In genomic region chr5:36242534-36243144, GRCh38 we compare ENCODE assay signal across 8 cellular contexts. TPM values are rescaled to one million over a fixed set of nuclear protein-coding genes. Genes with fewer than 3 reads are reported as not detected.
DNase-seq lines count a peak whose midpoint lies in the region; ATAC-seq and TF ChIP-seq lines count a peak whose summit lies in the region.

No MANE protein-coding gene starts in this region.

- POLR2A ChIA-PET in WTC11 (lab: Charles Lee), result interaction anchor here (0.6 to 1.3 kb wide), 5 partner anchors 13 to 177 kb away, joined by 3 to 4 read pairs (median 4); no protein-coding TSS in a partner anchor

- TF ChIP-seq POLR2A in esophagus squamous epithelium (IDR thresholded peaks at IDR 0.05) (no peak), ovary (IDR thresholded peaks at IDR 0.05) (no peak)

- peaks cover 12 to 43% (median 14%) of the 10 kb centered on the region in 3 donors for H3K4me1 ChIP-seq in esophagus squamous epithelium
- peaks cover 10% of the 10 kb centered on the region for H3K4me1 ChIP-seq in ovary (ENCODE audit: insufficient read depth)

- H3K36me3 ChIP-seq in esophagus squamous epithelium, result no peaks in the 10 kb centered on the region
- H3K36me3 ChIP-seq in ovary, result no peaks in the 10 kb centered on the region

- 53 to 79% methylated on average over 14 to 19 of the region's 19 CpGs for WGBS in esophagus squamous epithelium, 2 donors
- WGBS in ovary, 3 donors, result 54 to 56% (median 56%) methylated on average over 19 of the region's 19 CpGs

- peak overlapping the region; percentile 71 for H3K4me3 Mint-ChIP-seq in WTC11

- TF ChIP-seq CTCF in WTC11 (IDR thresholded peaks at IDR 0.05), result no peak
- no peak for TF ChIP-seq CTCF in esophagus squamous epithelium (IDR thresholded peaks at IDR 0.05)
- no peak for TF ChIP-seq CTCF in ovary (IDR thresholded peaks at IDR 0.05)

- H3K27ac Mint-ChIP-seq in WTC11, result peak overlapping the region; percentile 96

- no peaks in the 10 kb centered on the region for H3K27me3 ChIP-seq in esophagus squamous epithelium
- no peaks in the 10 kb centered on the region for H3K27me3 ChIP-seq in ovary

- ATAC-seq in WTC11, result no peak
- no peak for ATAC-seq in HG02973 (IDR thresholded peaks at IDR 0.05; ENCODE audit: unreplicated experiment)

- no peak for TF ChIP-seq EP300 in ovary (IDR thresholded peaks at IDR 0.05)

- H3K4me3 ChIP-seq in esophagus squamous epithelium (peak overlapping the region; percentile 89 to 97 (median 94)), ovary (peak overlapping the region; percentile 59)

- H3K9me3 ChIP-seq in esophagus squamous epithelium (no peaks in the 10 kb centered on the region), ovary (no peaks in the 10 kb centered on the region)

- peaks cover 30% of the 10 kb centered on the region for H3K27me3 Mint-ChIP-seq in WTC11 (ENCODE audit: low read depth)

- intact Hi-C loops in esophagus squamous epithelium (cut with DNase I), result no loop called here
- intact Hi-C loops in ovary (cut with DNase I), result loop anchor here in 3 of 4 donors (10.0 kb wide), 2 partner anchors 62 to 152 kb away; partner anchors contain the start of gene RANBP3L (in 2 of the 3)

- H3K27ac ChIP-seq in esophagus squamous epithelium, result peak overlapping the region; percentile 93 to 99 (median 98)
- H3K27ac ChIP-seq in ovary, result peak overlapping the region; percentile 88 to 99

- no peaks in the 10 kb centered on the region for H3K36me3 Mint-ChIP-seq in WTC11

- CTCF ChIA-PET in WTC11 (lab: Charles Lee), result interaction anchor here (0.7 to 2.4 kb wide), 15 partner anchors 9 to 454 kb away, joined by 3 to 23 read pairs (median 5); no protein-coding TSS in a partner anchor

- peaks cover 25% of the 10 kb centered on the region for H3K4me1 Mint-ChIP-seq in WTC11

- DNase-seq in DMS53 (lab: John Stamatoyannopoulos, UW), result peak; percentile 57
- DNase-seq in DMS53 treated with DMSO at 0.1 percent for 48 hours (lab: John Stamatoyannopoulos, UW; ENCODE audit: unreplicated experiment), result no peak
- DNase-seq in WTC11 (ENCODE audit: low spot score), result no peak
- no peak for DNase-seq in esophagus squamous epithelium (lab: John Stamatoyannopoulos, UW)
- peak in 4 of 5 donors; percentile 20 to 48 (median 38) for DNase-seq in ovary
- no peak for DNase-seq in T-helper 9 cell
- no peak for DNase-seq in DMS79 (lab: John Stamatoyannopoulos, UW)

- no peaks in the 10 kb centered on the region for H3K9me3 Mint-ChIP-seq in WTC11

TF ChIP-seq in WTC11, 78 proteins besides CTCF, POLR2A, EP300 and RAD21:
- TF ChIP-seq KAT7 (CRISPR knock-in tag; IDR thresholded peaks at IDR 0.05; ENCODE audit: borderline replicate concordance) (no peak), NFATC4 (CRISPR knock-in tag; IDR thresholded peaks at IDR 0.05) (no peak), PRRX2 (CRISPR knock-in tag; IDR thresholded peaks at IDR 0.05) (no peak), ZNF416 (CRISPR knock-in tag; IDR thresholded peaks at IDR 0.05) (no peak), ZSCAN18 (CRISPR knock-in tag; IDR thresholded peaks at IDR 0.05) (no peak), NFYB (CRISPR knock-in tag; conservative IDR thresholded peaks at IDR 0.05; ENCODE audit: low read depth) (no peak), IRF1 (CRISPR knock-in tag; IDR thresholded peaks at IDR 0.05) (no peak), RORB (CRISPR knock-in tag; IDR thresholded peaks at IDR 0.05) (no peak), CBFB (CRISPR knock-in tag; IDR thresholded peaks at IDR 0.05; ENCODE audit: low read depth) (no peak), ZNF232 (CRISPR knock-in tag; IDR thresholded peaks at IDR 0.05) (no peak), ATF1 (CRISPR knock-in tag; IDR thresholded peaks at IDR 0.05) (no peak), PREB (CRISPR knock-in tag; IDR thresholded peaks at IDR 0.05; ENCODE audit: borderline replicate concordance) (no peak), MLX (CRISPR knock-in tag; IDR thresholded peaks at IDR 0.05) (no peak)

RNA-seq across cellular contexts. Expression of gene NADK2, which starts 0.9 kb away (rescaled TPM):
- total RNA-seq in WTC11 (2021) (11.7 to 18.2 TPM (median 17.0 TPM) in 3 replicates), esophagus squamous epithelium (10 to 100 TPM in 3 of 4 donors, 1 to 10 TPM in 1; 9.0 to 19.6 (median 15.4) TPM), ovary (10 to 100 TPM; 16.7 to 46.7 (median 32.0) TPM)
- 10 to 100 TPM; 13.5 to 26.4 TPM for polyA plus RNA-seq in ovary

RNA-seq across cellular contexts. Expression of gene RANBP3L, which starts 59.1 kb away (rescaled TPM):
- not detected in 3 replicates for total RNA-seq in WTC11 (2021)
- under 1 TPM in 3 of 4 donors, not detected in 1; 0.30 to 0.57 (median 0.56) TPM for total RNA-seq in esophagus squamous epithelium
- 1 to 10 TPM in 3 of 7 donors, under 1 TPM in 4; 0.17 to 3.1 (median 0.94) TPM for total RNA-seq in ovary
- polyA plus RNA-seq in ovary, result 1 to 10 TPM in 1 of 2 donors, under 1 TPM in 1; 0.58 to 1.5 TPM

Comparison
In these comparisons a context has a peak if more than half of its experiments do, and no peak if none do; other contexts are left out.
1. DNase-seq: peak in DMS53 (single experiment) and ovary (4 of 5); none in DMS53 treated with DMSO at 0.1 percent for 48 hours (single experiment), WTC11 (single experiment), esophagus squamous epithelium (single experiment), T-helper 9 cell (single experiment) and DMS79 (single experiment).